8 cellular contexts compared by ENCODE assay signal in genomic region chr1:94540440-94541174, GRCh38. TPM values are rescaled to one million over a fixed set of nuclear protein-coding genes. Genes with fewer than 3 reads are reported as not detected.
A peak's percentile ranks its signal among the peaks of the same experiment; 100 is the strongest.
DNase-seq lines count a peak whose midpoint lies in the region; ATAC-seq and TF ChIP-seq lines count a peak whose summit lies in the region.

No MANE protein-coding gene starts in this region.

- 47 to 52% methylated on average over 21 of the region's 21 CpGs for WGBS in GM23248 (ENCODE audit: low coverage in 1 of 2, low lambda C conversion rate in 2 of 2, missing lambda C conversion rate in 2 of 2), 2 experiments
- 22% methylated on average over 21 of the region's 21 CpGs for WGBS in prostate gland

- peaks cover 4% of the 10 kb centered on the region for H3K36me3 Mint-ChIP-seq in T-helper 17 cell (ENCODE audit: low read depth)

- DNase-seq in GM23248 (peak; percentile 33), T-helper 17 cell (no peak), foreskin fibroblast (no peak), prostate gland (ENCODE audit: low spot score) (no peak), COLO668 (lab: John Stamatoyannopoulos, UW; ENCODE audit: unreplicated experiment) (no peak), KBM-7 (no peak), DMS 273 (lab: John Stamatoyannopoulos, UW; ENCODE audit: unreplicated experiment) (no peak), dermis blood vessel endothelial cell (no peak)

- H3K9me2 ChIP-seq in GM23248 (ENCODE audit: insufficient read depth): no peaks in the 10 kb centered on the region

- H3K4me3 Mint-ChIP-seq in T-helper 17 cell: peak overlapping the region; percentile 74

- peak overlapping the region; percentile 83 for H3K9ac ChIP-seq in GM23248

- peaks cover 58% of the 10 kb centered on the region for H3K79me2 ChIP-seq in GM23248 (ENCODE audit: insufficient read depth)

- no peaks in the 10 kb centered on the region for H4K20me1 ChIP-seq in GM23248 (ENCODE audit: insufficient read depth)

- H3K27ac ChIP-seq in GM23248: peak overlapping the region; percentile 78
- H3K27ac ChIP-seq in prostate gland: peak overlapping the region; percentile 90 to 94

- ATAC-seq in T-helper 17 cell: no peak

- H3K27ac Mint-ChIP-seq in T-helper 17 cell: no peak overlapping the region

- in situ Hi-C loops in GM23248 (cut with MboI) (no loop called here), KBM-7 (cut with MboI; ENCODE audit: low pct_unique_long_range_greater_than_20kb, low sequenced_read_pairs) (no loop called here)

- peak overlapping the region; percentile 96 for H3K4me2 ChIP-seq in GM23248 (ENCODE audit: unreplicated experiment)

- peaks cover 8% of the 10 kb centered on the region for H3K4me1 Mint-ChIP-seq in T-helper 17 cell

- H2AFZ ChIP-seq in GM23248: peak overlapping the region; percentile 50

- H3K27me3 Mint-ChIP-seq in T-helper 17 cell: peaks cover 82% of the 10 kb centered on the region

- peak overlapping the region; percentile 90 for H3K4me3 ChIP-seq in GM23248
- H3K4me3 ChIP-seq in foreskin fibroblast (ENCODE audit: low read depth in 1 of 2, low read length in 2 of 2): peak overlapping the region; percentile 72 to 80
- peak overlapping the region; percentile 75 to 90 for H3K4me3 ChIP-seq in prostate gland

- H3K27me3 ChIP-seq in GM23248 (replicated peaks; ENCODE audit: insufficient read depth): no peaks in the 10 kb centered on the region
- H3K27me3 ChIP-seq in prostate gland (replicated peaks; ENCODE audit: insufficient read depth): no peaks in the 10 kb centered on the region

- H3K36me3 ChIP-seq in GM23248 (ENCODE audit: low read depth): peaks cover 35% of the 10 kb centered on the region
- H3K36me3 ChIP-seq in prostate gland: no peaks in the 10 kb centered on the region

- peaks cover 89% of the 10 kb centered on the region for H3F3A ChIP-seq in GM23248 (ENCODE audit: insufficient read depth)

- TF ChIP-seq CTCF in foreskin fibroblast (IDR thresholded peaks at IDR 0.05; ENCODE audit: low read depth, low read length) (no peak), prostate gland (IDR thresholded peaks at IDR 0.05) (no peak)

- H3K9me3 ChIP-seq in GM23248 (ENCODE audit: low read depth) (no peaks in the 10 kb centered on the region), T-helper 17 cell (ENCODE audit: control insufficient read depth, low read length, poor library complexity, severe bottlenecking) (no peaks in the 10 kb centered on the region), prostate gland (no peaks in the 10 kb centered on the region)

- H3K4me1 ChIP-seq in GM23248 (ENCODE audit: insufficient read depth): peaks cover 73% of the 10 kb centered on the region
- H3K4me1 ChIP-seq in prostate gland (replicated peaks): no peaks in the 10 kb centered on the region

- no peak for TF ChIP-seq POLR2A in prostate gland (IDR thresholded peaks at IDR 0.05)

- intact Hi-C loops in prostate gland (cut with DNase I): loop anchor here (2.0 to 5.0 kb wide), 2 partner anchors 57 to 108 kb away; no protein-coding TSS in a partner anchor

RNA-seq across cellular contexts. Expression of gene F3, which starts 1.0 kb away (rescaled TPM):
- total RNA-seq in GM23248 (2014; rRNA removed; shearing (Covaris generic)): 93.7 and 120 TPM in 2 replicates
- 116 TPM in 2 replicates for polyA plus RNA-seq in GM23248 (2016; fragmentation: Nextera tagmentation; extraction: Ambion mirVana)
- under 1 TPM; 0.23 to 0.50 TPM for total RNA-seq in T-helper 17 cell
- 100 to 1,000 TPM in 1 of 2 donors, 10 to 100 TPM in 1; 36.3 to 120 TPM for total RNA-seq in prostate gland
- 3.3 and 3.4 TPM in 2 replicates for total RNA-seq in dermis blood vessel endothelial cell
